19 cellular contexts compared by ENCODE assay signal in the genomic region with DNA sequence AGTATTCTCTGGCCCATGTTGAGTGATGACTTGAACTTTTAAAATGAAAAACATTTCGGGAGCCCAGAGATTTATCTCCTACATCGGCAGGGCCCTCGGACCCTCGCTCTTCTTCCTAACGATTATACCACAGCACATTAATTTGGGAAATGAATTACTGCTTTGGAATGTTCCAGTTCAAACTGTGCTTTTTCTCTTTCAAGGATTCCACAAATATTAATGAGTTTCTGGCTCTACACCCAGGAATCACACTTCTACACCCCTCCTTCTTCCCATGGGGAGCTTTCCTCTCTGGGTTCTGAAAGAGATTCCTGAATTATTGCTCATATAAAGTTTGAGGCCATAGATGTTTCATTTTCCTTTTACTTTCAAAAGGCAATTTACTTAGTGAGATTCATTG. TPM values are rescaled to one million over a fixed set of nuclear protein-coding genes. Genes with fewer than 3 reads are reported as not detected.
DNase-seq lines count a peak whose midpoint lies in the region; ATAC-seq, FAIRE-seq and TF ChIP-seq lines count a peak whose summit lies in the region.
"Had no signal": no experiment of that assay in that cellular context is flagged by ENCODE, and none has a peak within 500 bp of the region (broad histone marks: within the 10 kb centered on the region; RNA-seq: fewer than 3 reads in every experiment).

No MANE protein-coding gene starts in this region.

- no peak overlapping the region for H3K9ac ChIP-seq in astrocyte (ENCODE audit: low read length)
- H3K9ac ChIP-seq: BLaER1 had no signal

- no peak for ATAC-seq in GM18505 (IDR thresholded peaks at IDR 0.05; ENCODE audit: unreplicated experiment)

- DNase-seq in AG20443 (ENCODE audit: low spot score), result peak; percentile 49
- no peak for DNase-seq in OCI-LY7 (ENCODE audit: low spot score)
- DNase-seq in astrocyte (ENCODE audit: low read depth), result peak; percentile 81
- DNase-seq in activated naive CD8-positive, alpha-beta T cell treated with anti-CD3 and anti-CD28 coated beads for 36 hours, result no peak
- no peak for DNase-seq in WERI-Rb-1
- no peak for DNase-seq in NCI-H2029 (lab: John Stamatoyannopoulos, UW)
- DNase-seq: CD4-positive, CD25-positive, alpha-beta regulatory T cell; KG1 had no signal

- H3K4me3 ChIP-seq in OCI-LY7 (ENCODE audit: low read depth, low read length, poor library complexity, severe bottlenecking) (no peak overlapping the region), astrocyte (ENCODE audit: insufficient read depth, low read depth, low read length) (no peak overlapping the region), WERI-Rb-1 (ENCODE audit: low read depth, low read length) (no peak overlapping the region)
- H3K4me3 ChIP-seq: BLaER1, HAP-1 had no signal

- CTCF ChIA-PET in OCI-LY7 (lab: Charles Lee; ENCODE audit: unreplicated experiment), result no interaction called here

- no peak overlapping the region for H3K4me3 Mint-ChIP-seq in astrocyte (ENCODE audit: unreplicated experiment)
- no peak overlapping the region for H3K4me3 Mint-ChIP-seq in activated naive CD8-positive, alpha-beta T cell treated with anti-CD3 and anti-CD28 coated beads for 36 hours
- H3K4me3 Mint-ChIP-seq: CD4-positive, CD25-positive, alpha-beta regulatory T cell; IgD-negative memory B cell had no signal

- TF ChIP-seq POLR2A in GM18505 (IDR thresholded peaks at IDR 0.05; ENCODE audit: borderline replicate concordance, extremely low read depth, insufficient read depth, insufficient read length), result no peak

- no peaks in the 10 kb centered on the region for H3K9me3 Mint-ChIP-seq in astrocyte (ENCODE audit: unreplicated experiment)
- no peaks in the 10 kb centered on the region for H3K9me3 Mint-ChIP-seq in activated naive CD8-positive, alpha-beta T cell treated with anti-CD3 and anti-CD28 coated beads for 36 hours
- H3K9me3 Mint-ChIP-seq: CD4-positive, CD25-positive, alpha-beta regulatory T cell had no signal

- H3K9me2 ChIP-seq in OCI-LY7 (ENCODE audit: insufficient read depth, low read length), result no peaks in the 10 kb centered on the region

- no peak for FAIRE-seq in astrocyte (lab: Jason Lieb, UNC)
- FAIRE-seq: A204.1, G401.6, GM12891, GM19239, H1 had no signal

- POLR2A ChIA-PET in OCI-LY7 (lab: Charles Lee), result interaction anchor here (1.2 kb wide), 1 partner anchor 8 kb away, joined by 3 read pairs; no protein-coding TSS in a partner anchor

- H4K20me1 ChIP-seq in OCI-LY7 (ENCODE audit: insufficient read depth, low read length) (no peaks in the 10 kb centered on the region), astrocyte (ENCODE audit: insufficient read depth, low read length) (no peaks in the 10 kb centered on the region)
- H4K20me1 ChIP-seq: BLaER1 had no signal

- H3K36me3 ChIP-seq in OCI-LY7 (ENCODE audit: insufficient read depth, low read length), result no peaks in the 10 kb centered on the region
- no peaks in the 10 kb centered on the region for H3K36me3 ChIP-seq in astrocyte (ENCODE audit: insufficient read depth, low read length)
- H3K36me3 ChIP-seq in WERI-Rb-1, result no peaks in the 10 kb centered on the region
- H3K36me3 ChIP-seq: BLaER1, HAP-1 had no signal

- H2AFZ ChIP-seq in OCI-LY7 (ENCODE audit: low read length) (peak overlapping the region; percentile 20; the same call in 1 of the 2 replicates), astrocyte (ENCODE audit: low read depth, low read length) (no peak overlapping the region)

- H3K4me1 Mint-ChIP-seq in astrocyte (ENCODE audit: low read depth, unreplicated experiment), result peaks cover 3% of the 10 kb centered on the region
- no peaks in the 10 kb centered on the region for H3K4me1 Mint-ChIP-seq in activated naive CD8-positive, alpha-beta T cell treated with anti-CD3 and anti-CD28 coated beads for 36 hours
- H3K4me1 Mint-ChIP-seq: CD4-positive, CD25-positive, alpha-beta regulatory T cell had no signal

- H3K79me2 ChIP-seq in OCI-LY7 (ENCODE audit: insufficient read depth, low read depth, low read length), result no peaks in the 10 kb centered on the region
- H3K79me2 ChIP-seq in astrocyte (ENCODE audit: insufficient read depth, low read length), result no peaks in the 10 kb centered on the region

- no peak overlapping the region for H3K27ac Mint-ChIP-seq in astrocyte (ENCODE audit: unreplicated experiment)
- no peak overlapping the region for H3K27ac Mint-ChIP-seq in activated naive CD8-positive, alpha-beta T cell treated with anti-CD3 and anti-CD28 coated beads for 36 hours
- H3K27ac Mint-ChIP-seq: CD4-positive, CD25-positive, alpha-beta regulatory T cell; IgD-negative memory B cell had no signal

- no peak overlapping the region for H3K27ac ChIP-seq in OCI-LY7 (ENCODE audit: low read depth, low read length, poor library complexity, severe bottlenecking)
- H3K27ac ChIP-seq in astrocyte (ENCODE audit: low read depth, low read length), result no peak overlapping the region
- no peak overlapping the region for H3K27ac ChIP-seq in WERI-Rb-1
- H3K27ac ChIP-seq: BLaER1 had no signal

- no peaks in the 10 kb centered on the region for H3K27me3 ChIP-seq in astrocyte (ENCODE audit: insufficient read depth, low read length)
- no peaks in the 10 kb centered on the region for H3K27me3 ChIP-seq in WERI-Rb-1 (ENCODE audit: insufficient read depth, low read depth, severe bottlenecking)
- H3K27me3 ChIP-seq: BLaER1 had no signal

- intact Hi-C loops in OCI-LY7 (cut with micrococcal nuclease; ENCODE audit: unreplicated experiment), result no loop called here

- H3K4me2 ChIP-seq in OCI-LY7 (ENCODE audit: low read length) (no peak overlapping the region), astrocyte (ENCODE audit: low read length) (peak overlapping the region; percentile 45)
- H3K4me2 ChIP-seq: BLaER1 had no signal

- H3K27me3 Mint-ChIP-seq in astrocyte (ENCODE audit: low read depth, unreplicated experiment), result peaks cover 37% of the 10 kb centered on the region
- H3K27me3 Mint-ChIP-seq in activated naive CD8-positive, alpha-beta T cell treated with anti-CD3 and anti-CD28 coated beads for 36 hours, result peaks cover 10% of the 10 kb centered on the region

- TF ChIP-seq CTCF in OCI-LY7 (conservative IDR thresholded peaks at IDR 0.05; ENCODE audit: low read length) (no peak), astrocyte (IDR thresholded peaks at IDR 0.05; ENCODE audit: insufficient read depth, low read depth, low read length) (no peak), WERI-Rb-1 (IDR thresholded peaks at IDR 0.05; ENCODE audit: low read depth, low read length) (no peak)

- H3K4me1 ChIP-seq in OCI-LY7 (ENCODE audit: insufficient read depth, low read length, poor library complexity, severe bottlenecking), result peaks cover 31% of the 10 kb centered on the region
- H3K4me1 ChIP-seq in astrocyte (ENCODE audit: insufficient read depth, low read length), result peaks cover 12% of the 10 kb centered on the region
- H3K4me1 ChIP-seq: HAP-1 had no signal

- no peaks in the 10 kb centered on the region for H3K9me3 ChIP-seq in OCI-LY7 (ENCODE audit: low read length)
- no peaks in the 10 kb centered on the region for H3K9me3 ChIP-seq in astrocyte (ENCODE audit: insufficient read depth, low read depth, low read length)
- no peaks in the 10 kb centered on the region for H3K9me3 ChIP-seq in WERI-Rb-1 (ENCODE audit: severe bottlenecking)
- H3K9me3 ChIP-seq: BLaER1, HAP-1 had no signal

- BruUV-seq in OCI-LY7 (replicated peaks; lab: Mats Ljungman, UMichigan), result no TSS peak

- H3K36me3 Mint-ChIP-seq in astrocyte (ENCODE audit: low read depth, unreplicated experiment), result peaks cover 1% of the 10 kb centered on the region
- no peaks in the 10 kb centered on the region for H3K36me3 Mint-ChIP-seq in activated naive CD8-positive, alpha-beta T cell treated with anti-CD3 and anti-CD28 coated beads for 36 hours
- H3K36me3 Mint-ChIP-seq: CD4-positive, CD25-positive, alpha-beta regulatory T cell; IgD-negative memory B cell had no signal

RNA-seq across cellular contexts. Expression of gene NSG2, which starts 41.2 kb away (rescaled TPM):
- total RNA-seq in OCI-LY7 (2014; rRNA removed; shearing (Covaris generic)), result not detected in 2 replicates
- total RNA-seq in OCI-LY7 (2022) (not detected in 2 replicates), astrocyte (0.09 and 0.38 TPM in 2 replicates)
- not detected for total RNA-seq in activated naive CD8-positive, alpha-beta T cell treated with anti-CD3 and anti-CD28 coated beads for 36 hours
- total RNA-seq: CD4-positive, CD25-positive, alpha-beta regulatory T cell; Daoy; HT1080 had no signal

Comparison
In these comparisons a context has a peak if more than half of its experiments do, and no peak if none do; other contexts are left out.
1. DNase-seq: peak in AG20443 (single experiment) and astrocyte (single experiment); none in OCI-LY7 (single experiment), activated naive CD8-positive, alpha-beta T cell treated with anti-CD3 and anti-CD28 coated beads for 36 hours (single experiment), WERI-Rb-1 (single experiment) and NCI-H2029 (single experiment).